ENCODE assay signal across 9 cellular contexts in genomic region chr3:15284121-15284889, GRCh38. TPM values are rescaled to one million over a fixed set of nuclear protein-coding genes. Genes with fewer than 3 reads are reported as not detected.
DNase-seq lines count a peak whose midpoint lies in the region; ATAC-seq, FAIRE-seq and TF ChIP-seq lines count a peak whose summit lies in the region.
"Had no signal": no experiment of that assay in that cellular context is flagged by ENCODE, and none has a peak within 500 bp of the region (broad histone marks: within the 10 kb centered on the region; RNA-seq: fewer than 3 reads in every experiment).

No MANE protein-coding gene starts in this region.

- no peaks in the 10 kb centered on the region for H3K36me3 Mint-ChIP-seq in MCF 10A (ENCODE audit: insufficient read depth, unreplicated experiment)
- H3K36me3 Mint-ChIP-seq in effector memory CD8-positive, alpha-beta T cell (ENCODE audit: insufficient read depth) = peaks cover 18% of the 10 kb centered on the region

- dilution Hi-C loops in mammary epithelial cell (cut with HindIII; ENCODE audit: low sequenced_read_pairs) = no loop called here

- H3K27ac Mint-ChIP-seq in MCF 10A (ENCODE audit: low read depth, unreplicated experiment) = no peak overlapping the region
- peak overlapping the region; percentile 41 to 74 for H3K27ac Mint-ChIP-seq in effector memory CD8-positive, alpha-beta T cell

- peaks cover 20% of the 10 kb centered on the region for H3K4me1 Mint-ChIP-seq in MCF 10A (ENCODE audit: insufficient read depth, unreplicated experiment)
- H3K4me1 Mint-ChIP-seq in effector memory CD8-positive, alpha-beta T cell (ENCODE audit: low read depth in 2 of 2) = peaks cover 59 to 70% of the 10 kb centered on the region in 2 donors

- no peaks in the 10 kb centered on the region for H3K9me3 Mint-ChIP-seq in MCF 10A (ENCODE audit: unreplicated experiment)
- no peaks in the 10 kb centered on the region for H3K9me3 Mint-ChIP-seq in effector memory CD8-positive, alpha-beta T cell

- no TSS peak for BruUV-seq in MCF 10A (replicated peaks; lab: Mats Ljungman, UMichigan)
- no TSS peak for BruUV-seq in mammary epithelial cell (replicated peaks; lab: Mats Ljungman, UMichigan)

- H3K9ac ChIP-seq in mammary epithelial cell (ENCODE audit: insufficient read depth, low read length) = no peak overlapping the region

- intact Hi-C loops in MCF 10A (cut with micrococcal nuclease) = no loop called here
- intact Hi-C loops in mammary epithelial cell (cut with micrococcal nuclease) = no loop called here

- DNase-seq in MCF 10A (ENCODE audit: unreplicated experiment) (peak; percentile 57), mammary epithelial cell (no peak), NCI-H345 treated with DMSO at 0.1 percent for 48 hours (lab: John Stamatoyannopoulos, UW; ENCODE audit: unreplicated experiment) (peak; percentile 96), urothelium cell line (ENCODE audit: low spot score) (peak; percentile 26), D721Med (ENCODE audit: insufficient read length, low spot score) (no peak)
- no peak for DNase-seq in effector memory CD8-positive, alpha-beta T cell
- no peak for DNase-seq in stimulated activated CD4-positive, alpha-beta T cell treated with anti-CD3 and anti-CD28 coated beads, Interleukin-12 subunit alpha, Interleukin-12 subunit beta, amount 100 ng/mL, for 4 hours
- DNase-seq: activated T-cell treated with anti-CD3 and anti-CD28 coated beads, Interleukin-2, amount 50 U/mL, for 48 hours had no signal

- no peak for ATAC-seq in effector memory CD8-positive, alpha-beta T cell (replicated peaks)
- no peak for ATAC-seq in GM21528 (IDR thresholded peaks at IDR 0.05; ENCODE audit: low FRiP score, unreplicated experiment)

- H2AFZ ChIP-seq in mammary epithelial cell (ENCODE audit: low read depth, low read length) = no peak overlapping the region

- H3K4me2 ChIP-seq in mammary epithelial cell (ENCODE audit: insufficient read depth, low read depth, low read length) = no peak overlapping the region

- CTCF ChIA-PET in MCF 10A (lab: Yijun Ruan, JAX) = interaction anchor here (0.6 to 6.9 kb wide), 4 partner anchors 12 to 47 kb away, joined by 3 to 41 read pairs (median 3); no protein-coding TSS in a partner anchor
- CTCF ChIA-PET in mammary epithelial cell (lab: Charles Lee; ENCODE audit: low non-redundant PET) = no interaction called here

- no peaks in the 10 kb centered on the region for H4K20me1 ChIP-seq in mammary epithelial cell (ENCODE audit: insufficient read depth, low read length)

- H3K4me1 ChIP-seq in mammary epithelial cell (ENCODE audit: insufficient read depth, low read length) = peaks cover 9% of the 10 kb centered on the region

- H3K27ac ChIP-seq in mammary epithelial cell (ENCODE audit: insufficient read depth, low read depth, low read length) = no peak overlapping the region

- no peaks in the 10 kb centered on the region for H3K27me3 Mint-ChIP-seq in MCF 10A (ENCODE audit: insufficient read depth, unreplicated experiment)
- no peaks in the 10 kb centered on the region for H3K27me3 Mint-ChIP-seq in effector memory CD8-positive, alpha-beta T cell

- H3K27me3 ChIP-seq in mammary epithelial cell (ENCODE audit: insufficient read depth, low read length) = no peaks in the 10 kb centered on the region

- H3K4me3 ChIP-seq in mammary epithelial cell (replicated peaks in 1 of 3; ENCODE audit: insufficient read depth in 1 of 3, low read depth in 2 of 3, low read length in 3 of 3) = no peak overlapping the region

- POLR2A ChIA-PET in MCF 10A (lab: Yijun Ruan, JAX) = interaction anchor here (0.6 to 2.0 kb wide), 5 partner anchors 8 to 121 kb away, joined by 3 to 6 read pairs (median 4); partner anchors contain the start of gene SH3BP5

- WGBS in mammary epithelial cell (ENCODE audit: low coverage, missing lambda C conversion rate) = 96% methylated on average over 5 of the region's 5 CpGs

- peaks cover 14% of the 10 kb centered on the region for H3K79me2 ChIP-seq in mammary epithelial cell (ENCODE audit: insufficient read depth, low read length)

- in situ Hi-C loops in mammary epithelial cell (cut with MboI; ENCODE audit: low sequenced_read_pairs in 2 of 2) = no loop called here

- FAIRE-seq in urothelium cell line (lab: Jason Lieb, UNC) (no peak), D721Med (lab: Jason Lieb, UNC) (no peak)

- no peak overlapping the region for H3K4me3 Mint-ChIP-seq in MCF 10A (ENCODE audit: unreplicated experiment)
- H3K4me3 Mint-ChIP-seq in effector memory CD8-positive, alpha-beta T cell = peak overlapping the region; percentile 1 to 20

- H3K36me3 ChIP-seq in mammary epithelial cell (ENCODE audit: insufficient read depth, low read length) = no peaks in the 10 kb centered on the region

- H3K9me3 ChIP-seq in mammary epithelial cell (replicated peaks; ENCODE audit: insufficient read depth, low read length) = no peaks in the 10 kb centered on the region

- no peak for TF ChIP-seq CTCF in MCF 10A (IDR thresholded peaks at IDR 0.05; ENCODE audit: unreplicated experiment)
- no peak for TF ChIP-seq CTCF in mammary epithelial cell (conservative IDR thresholded peaks at IDR 0.05 in 1 of 2, IDR thresholded peaks at IDR 0.05 in 1 of 2; ENCODE audit: extremely low read depth in 1 of 2, insufficient read depth in 1 of 2, low read depth in 1 of 2, low read length in 2 of 2)
- TF ChIP-seq CTCF in D721Med (IDR thresholded peaks at IDR 0.05; ENCODE audit: insufficient read depth, missing control alignments) = no peak

RNA-seq across cellular contexts. Expression of gene SH3BP5, which starts 48.1 kb away (rescaled TPM):
- total RNA-seq in MCF 10A (2022) (8.4 and 8.8 TPM in 2 replicates), mammary epithelial cell (10 to 100 TPM; 15.4 to 21.0 TPM)
- polyA plus RNA-seq in mammary epithelial cell = 20.1 TPM
- 10.6 TPM for polyA minus RNA-seq in mammary epithelial cell

Comparison
In these comparisons a context has a peak if more than half of its experiments do, and no peak if none do; other contexts are left out.
1. DNase-seq: peak in MCF 10A (single experiment), NCI-H345 treated with DMSO at 0.1 percent for 48 hours (single experiment) and urothelium cell line (single experiment); none in mammary epithelial cell (single experiment), effector memory CD8-positive, alpha-beta T cell (0 of 3), D721Med (single experiment) and stimulated activated CD4-positive, alpha-beta T cell treated with anti-CD3 and anti-CD28 coated beads, Interleukin-12 subunit alpha, Interleukin-12 subunit beta, amount 100 ng/mL, for 4 hours (single experiment).